ENCODE assay signal across 8 cellular contexts in the genomic region with DNA sequence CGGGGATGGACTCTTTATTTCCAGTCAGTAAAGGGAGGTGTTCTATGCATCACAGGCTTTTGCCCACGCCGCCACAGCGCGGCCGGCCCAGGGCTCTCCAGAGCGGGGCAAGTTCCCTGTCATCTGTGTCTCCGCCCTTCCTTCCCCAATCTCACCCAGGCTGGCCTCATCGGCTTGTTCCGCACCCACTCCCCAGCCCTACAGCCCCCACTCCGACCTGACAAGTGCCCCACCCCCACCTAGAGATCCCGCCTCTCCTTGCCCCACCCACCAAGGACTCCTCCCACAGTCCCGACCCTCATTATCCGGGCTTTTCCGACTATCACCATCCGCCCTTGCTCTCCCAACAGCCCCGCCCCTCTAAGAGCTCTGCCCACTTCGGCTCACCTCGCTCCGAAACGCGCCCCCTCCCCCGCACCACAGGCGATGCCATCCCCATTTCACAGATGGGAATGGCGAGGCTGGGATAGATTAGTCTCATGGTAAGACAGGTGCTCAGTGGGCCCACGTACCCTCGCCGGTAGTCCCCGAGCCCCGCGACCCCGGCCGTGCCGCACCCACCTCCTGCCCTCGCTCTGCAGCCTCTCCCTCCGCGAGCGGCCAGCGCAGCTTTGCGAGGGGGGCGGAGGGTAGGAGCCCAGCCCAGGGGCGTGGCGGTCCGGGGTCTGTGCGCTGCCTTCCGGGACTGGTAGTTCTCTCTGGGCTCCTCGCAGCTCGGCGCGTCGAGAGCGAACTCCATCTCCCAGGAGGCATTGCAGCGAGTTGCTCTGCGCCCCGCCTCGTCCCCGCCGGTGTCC. TPM values are rescaled to one million over a fixed set of nuclear protein-coding genes. Genes with fewer than 3 reads are reported as not detected.
DNase-seq lines count a peak whose midpoint lies in the region; FAIRE-seq and TF ChIP-seq lines count a peak whose summit lies in the region.

A gene with protein sequence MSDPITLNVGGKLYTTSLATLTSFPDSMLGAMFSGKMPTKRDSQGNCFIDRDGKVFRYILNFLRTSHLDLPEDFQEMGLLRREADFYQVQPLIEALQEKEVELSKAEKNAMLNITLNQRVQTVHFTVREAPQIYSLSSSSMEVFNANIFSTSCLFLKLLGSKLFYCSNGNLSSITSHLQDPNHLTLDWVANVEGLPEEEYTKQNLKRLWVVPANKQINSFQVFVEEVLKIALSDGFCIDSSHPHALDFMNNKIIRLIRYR (minus strand): TSS at position 615 of the 797 bp plus-strand sequence. CDS start 14,072 bp downstream, outside the sequence.

- DNase-seq in GM04504 (ENCODE audit: low read depth), result peak; percentile 93
- peak; percentile 97 for DNase-seq in HFFc6
- peak; percentile 96 for DNase-seq in NAMALWA (ENCODE audit: low spot score)
- DNase-seq in SK-MEL-5 (ENCODE audit: low read depth, low spot score), result peak; percentile 96
- peak; percentile 93 for DNase-seq in activated naive CD4-positive, alpha-beta T cell treated with anti-CD3 and anti-CD28 coated beads for 36 hours
- DNase-seq in frontal cortex (ENCODE audit: low spot score in 2 of 2), result peak; percentile 98
- DNase-seq in neuronal stem cell (ENCODE audit: low spot score), result peak; percentile 95

- peak within 1 kb of the TSS; percentile 39 for H2BK15ac ChIP-seq in neuronal stem cell (ENCODE audit: low read length)

- H3K4me1 ChIP-seq in neuronal stem cell (ENCODE audit: control insufficient read depth in 2 of 2, insufficient read depth in 1 of 2, low read depth in 1 of 2, low read length in 2 of 2) (peaks cover 12 to 25% of the 10 kb centered on the region in 2 donors), subcutaneous abdominal adipose tissue (ENCODE audit: control insufficient read depth in 5 of 5, insufficient read depth in 5 of 5, low read length in 5 of 5) (peaks cover 6 to 60% (median 45%) of the 10 kb centered on the region in 5 donors)

- H3K4me1 Mint-ChIP-seq in HFFc6 (ENCODE audit: low read depth), result peaks cover 58% of the 10 kb centered on the region
- H3K4me1 Mint-ChIP-seq in activated naive CD4-positive, alpha-beta T cell treated with anti-CD3 and anti-CD28 coated beads for 36 hours (ENCODE audit: low read depth), result peaks cover 52% of the 10 kb centered on the region

- no peak within 1 kb of the TSS for H4K91ac ChIP-seq in neuronal stem cell (ENCODE audit: low read depth, low read length, poor library complexity)

- H3K4ac ChIP-seq in neuronal stem cell (ENCODE audit: low read length), result no peak within 1 kb of the TSS

- H3K9me3 ChIP-seq in neuronal stem cell (replicated peaks in 1 of 2; ENCODE audit: control insufficient read depth in 2 of 2, insufficient read depth in 1 of 2, low read depth in 1 of 2, low read length in 2 of 2) (no peaks in the 10 kb centered on the region), subcutaneous abdominal adipose tissue (ENCODE audit: control insufficient read depth in 5 of 5, low read length in 5 of 5) (no peaks in the 10 kb centered on the region)

- H3K4me3 ChIP-seq in neuronal stem cell (ENCODE audit: low read length in 2 of 2) (peak within 1 kb of the TSS; percentile 95 to 99), subcutaneous abdominal adipose tissue (ENCODE audit: low read depth in 1 of 5, low read length in 5 of 5) (peak within 1 kb of the TSS; percentile 84 to 97 (median 91))

- CTCF ChIA-PET in activated naive CD4-positive, alpha-beta T cell treated with anti-CD3 and anti-CD28 coated beads for 36 hours (lab: Charles Lee), result interaction anchor here (0.7 to 1.2 kb wide), 2 partner anchors 12 to 43 kb away, joined by 4 to 6 read pairs; no protein-coding TSS in a partner anchor

- H3K9ac ChIP-seq in neuronal stem cell (ENCODE audit: low read depth, low read length, poor library complexity) (peak within 1 kb of the TSS; percentile 65), subcutaneous abdominal adipose tissue (ENCODE audit: low read length in 5 of 5) (peak within 1 kb of the TSS; percentile 76 to 94 (median 84))

- no peak for FAIRE-seq in frontal cortex (lab: Jason Lieb, UNC)

- WGBS in neuronal stem cell (ENCODE audit: extremely low coverage in 2 of 2, insufficient read length in 2 of 2, insufficient replicate concordance in 1 of 2), 2 donors, result no CpG with 5 or more reads among the region's 58 CpGs

- no peak within 1 kb of the TSS for H4K8ac ChIP-seq in neuronal stem cell (ENCODE audit: low read depth, low read length)

- peaks cover 15% of the 10 kb centered on the region for H3K36me3 Mint-ChIP-seq in HFFc6 (ENCODE audit: low read depth)
- peaks cover 2% of the 10 kb centered on the region for H3K36me3 Mint-ChIP-seq in activated naive CD4-positive, alpha-beta T cell treated with anti-CD3 and anti-CD28 coated beads for 36 hours (ENCODE audit: low read depth)

- peak within 1 kb of the TSS; percentile 84 for H3K4me2 ChIP-seq in neuronal stem cell (ENCODE audit: insufficient read depth, low read length, poor library complexity, severe bottlenecking)

- no peak within 1 kb of the TSS for H3K14ac ChIP-seq in neuronal stem cell (ENCODE audit: low read length)

- H2BK120ac ChIP-seq in neuronal stem cell (ENCODE audit: low read depth, low read length), result no peak within 1 kb of the TSS

- peak within 1 kb of the TSS; percentile 97 for H2AFZ ChIP-seq in neuronal stem cell (ENCODE audit: low read length)

- H3K27me3 ChIP-seq in neuronal stem cell (ENCODE audit: control insufficient read depth in 3 of 3, insufficient read depth in 3 of 3, low read depth in 1 of 3, low read length in 3 of 3) (no peaks in the 10 kb centered on the region), subcutaneous abdominal adipose tissue (ENCODE audit: control insufficient read depth in 5 of 5, insufficient read depth in 4 of 5, low read length in 5 of 5) (no peaks in the 10 kb centered on the region)

- no peak within 1 kb of the TSS for H2BK12ac ChIP-seq in neuronal stem cell (ENCODE audit: low read length)

- peaks cover 7% of the 10 kb centered on the region for H3K79me1 ChIP-seq in neuronal stem cell (ENCODE audit: low read depth, low read length)

- H3K9me3 Mint-ChIP-seq in HFFc6, result no peaks in the 10 kb centered on the region
- no peaks in the 10 kb centered on the region for H3K9me3 Mint-ChIP-seq in activated naive CD4-positive, alpha-beta T cell treated with anti-CD3 and anti-CD28 coated beads for 36 hours

- in situ Hi-C loops in SK-MEL-5 (cut with HindIII; ENCODE audit: low pct_unique_long_range_greater_than_20kb, low sequenced_read_pairs), result no loop called here

- no peak within 1 kb of the TSS for H2BK5ac ChIP-seq in neuronal stem cell (ENCODE audit: low read length)

- no peak for TF ChIP-seq CTCF in HFFc6 (IDR thresholded peaks at IDR 0.05)

- H3K23ac ChIP-seq in neuronal stem cell (ENCODE audit: low read depth, low read length, poor library complexity), result peak within 1 kb of the TSS; percentile 71

- H3K27me3 Mint-ChIP-seq in HFFc6 (ENCODE audit: insufficient read depth), result no peaks in the 10 kb centered on the region
- H3K27me3 Mint-ChIP-seq in activated naive CD4-positive, alpha-beta T cell treated with anti-CD3 and anti-CD28 coated beads for 36 hours (ENCODE audit: low read depth), result no peaks in the 10 kb centered on the region

- H3K36me3 ChIP-seq in neuronal stem cell (replicated peaks in 1 of 2; ENCODE audit: control insufficient read depth in 2 of 2, insufficient read depth in 2 of 2, low read length in 2 of 2) (no peaks in the 10 kb centered on the region), subcutaneous abdominal adipose tissue (ENCODE audit: control insufficient read depth in 5 of 5, insufficient read depth in 5 of 5, low read length in 5 of 5) (peaks cover 0 to 6% (median 0%) of the 10 kb centered on the region in 5 donors)

- intact Hi-C loops in activated naive CD4-positive, alpha-beta T cell treated with anti-CD3 and anti-CD28 coated beads for 36 hours (cut with micrococcal nuclease), result loop anchor here (1.0 to 5.0 kb wide), 11 partner anchors 14 to 551 kb away; a partner anchor contains a TSS

- H3K18ac ChIP-seq in neuronal stem cell (ENCODE audit: low read length), result peak within 1 kb of the TSS; percentile 87

- peak within 1 kb of the TSS; percentile 78 for H2AK5ac ChIP-seq in neuronal stem cell (ENCODE audit: low read depth, low read length)

- H3K4me3 Mint-ChIP-seq in HFFc6, result peak within 1 kb of the TSS; percentile 96
- peak within 1 kb of the TSS; percentile 99 for H3K4me3 Mint-ChIP-seq in activated naive CD4-positive, alpha-beta T cell treated with anti-CD3 and anti-CD28 coated beads for 36 hours

- H3K27ac ChIP-seq in neuronal stem cell (replicated peaks; ENCODE audit: low read length) (peak within 1 kb of the TSS; percentile 31), subcutaneous abdominal adipose tissue (ENCODE audit: low read depth, low read length) (peak within 1 kb of the TSS; percentile 94)

- H3K27ac Mint-ChIP-seq in HFFc6, result peak within 1 kb of the TSS; percentile 83
- peak within 1 kb of the TSS; percentile 99 for H3K27ac Mint-ChIP-seq in activated naive CD4-positive, alpha-beta T cell treated with anti-CD3 and anti-CD28 coated beads for 36 hours

RNA-seq across cellular contexts. Expression of the gene that starts here (rescaled TPM):
- 10 to 100 TPM; 10.4 to 15.7 (median 12.6) TPM for total RNA-seq in HFFc6 (2021; fragmentation: NEBNext Ultra II Directional; extraction: Animal tissue kit (Norgen Biotek cat#: 25700))
- total RNA-seq in SK-MEL-5 (2014; rRNA removed; shearing (Covaris generic)), result 5.8 and 6.0 TPM in 2 replicates
- 5.0 and 9.9 TPM in 2 replicates for polyA plus RNA-seq in SK-MEL-5 (2015; cell fraction: cytosol; rRNA removed)
- 1.1 and 3.1 TPM in 2 replicates for polyA plus RNA-seq in SK-MEL-5 (2015; cell fraction: nucleus; rRNA removed)
- 10 to 100 TPM in 1 of 2 experiments, 1 to 10 TPM in 1; 8.6 to 10.1 TPM for total RNA-seq in activated naive CD4-positive, alpha-beta T cell treated with anti-CD3 and anti-CD28 coated beads for 36 hours
- total RNA-seq in frontal cortex, result 4.5 TPM
- 2.4 TPM for polyA plus RNA-seq in neuronal stem cell (2013, experiment 1 of 2)
- polyA plus RNA-seq in neuronal stem cell (2013, experiment 2 of 2), result 2.6 TPM

Comparison
In these comparisons a context has a peak if more than half of its experiments do, and no peak if none do; other contexts are left out.
1. Peak in every context shown above with its lines: DNase-seq, H3K4me3 ChIP-seq and H3K27ac ChIP-seq.